1 cellular context compared by ENCODE assay signal in the genomic region with DNA sequence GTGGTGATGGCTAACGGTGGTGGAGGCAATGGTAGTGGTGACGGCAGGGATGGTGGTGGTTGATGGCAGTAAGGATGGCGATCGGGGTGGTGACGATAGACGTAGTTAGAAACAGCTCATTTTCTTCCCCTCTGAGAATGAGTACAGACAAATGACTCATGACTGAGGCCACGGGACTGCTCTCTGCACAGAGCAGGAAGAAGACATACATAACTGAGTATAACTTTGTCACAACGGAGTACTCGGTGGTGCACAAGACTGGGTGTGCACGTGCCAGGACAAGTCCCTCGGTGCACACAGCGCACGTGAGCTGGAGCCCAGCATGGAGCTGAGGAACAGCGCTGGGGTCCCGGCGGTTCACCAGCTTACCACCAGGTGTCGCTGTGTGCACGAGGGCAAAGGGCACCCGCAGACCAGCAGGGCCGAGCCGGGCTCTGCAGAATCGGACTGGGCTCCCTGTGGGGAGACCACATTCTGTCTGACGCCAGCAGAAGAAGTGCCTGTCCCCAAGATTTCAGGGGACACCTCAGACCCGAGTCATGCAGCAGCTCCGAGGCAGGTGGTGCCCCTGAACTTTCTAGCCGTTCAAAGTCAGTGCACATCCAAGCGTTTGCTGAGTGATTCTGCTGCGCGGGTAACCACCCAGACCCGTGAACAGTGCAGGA.
A peak's percentile ranks its signal among the peaks of the same experiment; 100 is the strongest.
TF ChIP-seq lines count a peak whose summit lies in the region.

No MANE protein-coding gene starts in this region.

TF ChIP-seq in HepG2, 621 proteins besides CTCF, POLR2A, EP300 and RAD21 (continued from another document and continues in another):
- TF ChIP-seq, protein P1, sequence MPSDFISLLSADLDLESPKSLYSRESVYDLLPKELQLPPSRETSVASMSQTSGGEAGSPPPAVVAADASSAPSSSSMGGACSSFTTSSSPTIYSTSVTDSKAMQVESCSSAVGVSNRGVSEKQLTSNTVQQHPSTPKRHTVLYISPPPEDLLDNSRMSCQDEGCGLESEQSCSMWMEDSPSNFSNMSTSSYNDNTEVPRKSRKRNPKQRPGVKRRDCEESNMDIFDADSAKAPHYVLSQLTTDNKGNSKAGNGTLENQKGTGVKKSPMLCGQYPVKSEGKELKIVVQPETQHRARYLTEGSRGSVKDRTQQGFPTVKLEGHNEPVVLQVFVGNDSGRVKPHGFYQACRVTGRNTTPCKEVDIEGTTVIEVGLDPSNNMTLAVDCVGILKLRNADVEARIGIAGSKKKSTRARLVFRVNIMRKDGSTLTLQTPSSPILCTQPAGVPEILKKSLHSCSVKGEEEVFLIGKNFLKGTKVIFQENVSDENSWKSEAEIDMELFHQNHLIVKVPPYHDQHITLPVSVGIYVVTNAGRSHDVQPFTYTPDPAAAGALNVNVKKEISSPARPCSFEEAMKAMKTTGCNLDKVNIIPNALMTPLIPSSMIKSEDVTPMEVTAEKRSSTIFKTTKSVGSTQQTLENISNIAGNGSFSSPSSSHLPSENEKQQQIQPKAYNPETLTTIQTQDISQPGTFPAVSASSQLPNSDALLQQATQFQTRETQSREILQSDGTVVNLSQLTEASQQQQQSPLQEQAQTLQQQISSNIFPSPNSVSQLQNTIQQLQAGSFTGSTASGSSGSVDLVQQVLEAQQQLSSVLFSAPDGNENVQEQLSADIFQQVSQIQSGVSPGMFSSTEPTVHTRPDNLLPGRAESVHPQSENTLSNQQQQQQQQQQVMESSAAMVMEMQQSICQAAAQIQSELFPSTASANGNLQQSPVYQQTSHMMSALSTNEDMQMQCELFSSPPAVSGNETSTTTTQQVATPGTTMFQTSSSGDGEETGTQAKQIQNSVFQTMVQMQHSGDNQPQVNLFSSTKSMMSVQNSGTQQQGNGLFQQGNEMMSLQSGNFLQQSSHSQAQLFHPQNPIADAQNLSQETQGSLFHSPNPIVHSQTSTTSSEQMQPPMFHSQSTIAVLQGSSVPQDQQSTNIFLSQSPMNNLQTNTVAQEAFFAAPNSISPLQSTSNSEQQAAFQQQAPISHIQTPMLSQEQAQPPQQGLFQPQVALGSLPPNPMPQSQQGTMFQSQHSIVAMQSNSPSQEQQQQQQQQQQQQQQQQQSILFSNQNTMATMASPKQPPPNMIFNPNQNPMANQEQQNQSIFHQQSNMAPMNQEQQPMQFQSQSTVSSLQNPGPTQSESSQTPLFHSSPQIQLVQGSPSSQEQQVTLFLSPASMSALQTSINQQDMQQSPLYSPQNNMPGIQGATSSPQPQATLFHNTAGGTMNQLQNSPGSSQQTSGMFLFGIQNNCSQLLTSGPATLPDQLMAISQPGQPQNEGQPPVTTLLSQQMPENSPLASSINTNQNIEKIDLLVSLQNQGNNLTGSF (CRISPR knock-in tag; IDR thresholded peaks at IDR 0.05): peak; percentile 81; the same call in 1 of the 2 replicates
- TF ChIP-seq KDM5B (CRISPR knock-in tag; IDR thresholded peaks at IDR 0.05; ENCODE audit: borderline replicate concordance): peak; percentile 46; the same call in 1 of the 2 replicates
- peak; percentile 95 for TF ChIP-seq BHLHE40 (IDR thresholded peaks at IDR 0.05; ENCODE audit: low read length)
- TF ChIP-seq RFX5 (IDR thresholded peaks at IDR 0.05; ENCODE audit: low read depth, low read length): no peak
- TF ChIP-seq ZNF383 (CRISPR knock-in tag; IDR thresholded peaks at IDR 0.05; ENCODE audit: borderline replicate concordance): no peak
- TF ChIP-seq PRPF4 (IDR thresholded peaks at IDR 0.05; ENCODE audit: low read depth, low read length, poor library complexity, severe bottlenecking): no peak
- no peak for TF ChIP-seq ZNF644 (CRISPR knock-in tag; IDR thresholded peaks at IDR 0.05; ENCODE audit: low read depth)
- no peak for TF ChIP-seq ZNF430 (CRISPR knock-in tag; IDR thresholded peaks at IDR 0.05)
- TF ChIP-seq ZNF776 (CRISPR knock-in tag; IDR thresholded peaks at IDR 0.05): 0 out of 2 replicates have a peak, but pooled peaks have one; percentile 66
- TF ChIP-seq NFE2L2 (IDR thresholded peaks at IDR 0.05; ENCODE audit: low read length): no peak
- TF ChIP-seq CENPT (CRISPR knock-in tag; IDR thresholded peaks at IDR 0.05; ENCODE audit: low read depth): no peak
- TF ChIP-seq ZFP36L1 (CRISPR knock-in tag; IDR thresholded peaks at IDR 0.05): no peak
- TF ChIP-seq ZNF775 (CRISPR knock-in tag; IDR thresholded peaks at IDR 0.05; ENCODE audit: borderline replicate concordance): no peak
- TF ChIP-seq ZNF441 (CRISPR knock-in tag; IDR thresholded peaks at IDR 0.05; ENCODE audit: borderline replicate concordance): no peak
- TF ChIP-seq MZF1 (CRISPR knock-in tag; IDR thresholded peaks at IDR 0.05; ENCODE audit: borderline replicate concordance): no peak
- TF ChIP-seq ZNF263 (CRISPR knock-in tag; IDR thresholded peaks at IDR 0.05): peak; percentile 51
- TF ChIP-seq, protein P2, sequence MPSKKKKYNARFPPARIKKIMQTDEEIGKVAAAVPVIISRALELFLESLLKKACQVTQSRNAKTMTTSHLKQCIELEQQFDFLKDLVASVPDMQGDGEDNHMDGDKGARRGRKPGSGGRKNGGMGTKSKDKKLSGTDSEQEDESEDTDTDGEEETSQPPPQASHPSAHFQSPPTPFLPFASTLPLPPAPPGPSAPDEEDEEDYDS (CRISPR knock-in tag; IDR thresholded peaks at IDR 0.05): no peak
- no peak for TF ChIP-seq RAD51 (IDR thresholded peaks at IDR 0.05; ENCODE audit: borderline replicate concordance)
- no peak for TF ChIP-seq TAF15 (IDR thresholded peaks at IDR 0.05; ENCODE audit: low read depth, low read length, poor library complexity, severe bottlenecking)
- no peak for TF ChIP-seq PTBP1 (IDR thresholded peaks at IDR 0.05; ENCODE audit: low read depth, low read length, poor library complexity, severe bottlenecking)
- TF ChIP-seq, protein P3, sequence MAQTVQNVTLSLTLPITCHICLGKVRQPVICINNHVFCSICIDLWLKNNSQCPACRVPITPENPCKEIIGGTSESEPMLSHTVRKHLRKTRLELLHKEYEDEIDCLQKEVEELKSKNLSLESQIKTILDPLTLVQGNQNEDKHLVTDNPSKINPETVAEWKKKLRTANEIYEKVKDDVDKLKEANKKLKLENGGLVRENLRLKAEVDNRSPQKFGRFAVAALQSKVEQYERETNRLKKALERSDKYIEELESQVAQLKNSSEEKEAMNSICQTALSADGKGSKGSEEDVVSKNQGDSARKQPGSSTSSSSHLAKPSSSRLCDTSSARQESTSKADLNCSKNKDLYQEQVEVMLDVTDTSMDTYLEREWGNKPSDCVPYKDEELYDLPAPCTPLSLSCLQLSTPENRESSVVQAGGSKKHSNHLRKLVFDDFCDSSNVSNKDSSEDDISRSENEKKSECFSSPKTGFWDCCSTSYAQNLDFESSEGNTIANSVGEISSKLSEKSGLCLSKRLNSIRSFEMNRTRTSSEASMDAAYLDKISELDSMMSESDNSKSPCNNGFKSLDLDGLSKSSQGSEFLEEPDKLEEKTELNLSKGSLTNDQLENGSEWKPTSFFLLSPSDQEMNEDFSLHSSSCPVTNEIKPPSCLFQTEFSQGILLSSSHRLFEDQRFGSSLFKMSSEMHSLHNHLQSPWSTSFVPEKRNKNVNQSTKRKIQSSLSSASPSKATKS (CRISPR knock-in tag; IDR thresholded peaks at IDR 0.05): no peak
- TF ChIP-seq, protein P4, sequence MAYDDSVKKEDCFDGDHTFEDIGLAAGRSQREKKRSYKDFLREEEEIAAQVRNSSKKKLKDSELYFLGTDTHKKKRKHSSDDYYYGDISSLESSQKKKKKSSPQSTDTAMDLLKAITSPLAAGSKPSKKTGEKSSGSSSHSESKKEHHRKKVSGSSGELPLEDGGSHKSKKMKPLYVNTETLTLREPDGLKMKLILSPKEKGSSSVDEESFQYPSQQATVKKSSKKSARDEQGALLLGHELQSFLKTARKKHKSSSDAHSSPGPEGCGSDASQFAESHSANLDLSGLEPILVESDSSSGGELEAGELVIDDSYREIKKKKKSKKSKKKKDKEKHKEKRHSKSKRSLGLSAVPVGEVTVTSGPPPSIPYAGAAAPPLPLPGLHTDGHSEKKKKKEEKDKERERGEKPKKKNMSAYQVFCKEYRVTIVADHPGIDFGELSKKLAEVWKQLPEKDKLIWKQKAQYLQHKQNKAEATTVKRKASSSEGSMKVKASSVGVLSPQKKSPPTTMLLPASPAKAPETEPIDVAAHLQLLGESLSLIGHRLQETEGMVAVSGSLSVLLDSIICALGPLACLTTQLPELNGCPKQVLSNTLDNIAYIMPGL (CRISPR knock-in tag; IDR thresholded peaks at IDR 0.05; ENCODE audit: borderline replicate concordance in 1 of 2, low read depth in 1 of 2): peak in 1 of 2 experiments; percentile 58; a peak in 1 of 4 replicates
- no peak for TF ChIP-seq ELF4 (CRISPR knock-in tag; IDR thresholded peaks at IDR 0.05; ENCODE audit: borderline replicate concordance)
- TF ChIP-seq, protein P5, sequence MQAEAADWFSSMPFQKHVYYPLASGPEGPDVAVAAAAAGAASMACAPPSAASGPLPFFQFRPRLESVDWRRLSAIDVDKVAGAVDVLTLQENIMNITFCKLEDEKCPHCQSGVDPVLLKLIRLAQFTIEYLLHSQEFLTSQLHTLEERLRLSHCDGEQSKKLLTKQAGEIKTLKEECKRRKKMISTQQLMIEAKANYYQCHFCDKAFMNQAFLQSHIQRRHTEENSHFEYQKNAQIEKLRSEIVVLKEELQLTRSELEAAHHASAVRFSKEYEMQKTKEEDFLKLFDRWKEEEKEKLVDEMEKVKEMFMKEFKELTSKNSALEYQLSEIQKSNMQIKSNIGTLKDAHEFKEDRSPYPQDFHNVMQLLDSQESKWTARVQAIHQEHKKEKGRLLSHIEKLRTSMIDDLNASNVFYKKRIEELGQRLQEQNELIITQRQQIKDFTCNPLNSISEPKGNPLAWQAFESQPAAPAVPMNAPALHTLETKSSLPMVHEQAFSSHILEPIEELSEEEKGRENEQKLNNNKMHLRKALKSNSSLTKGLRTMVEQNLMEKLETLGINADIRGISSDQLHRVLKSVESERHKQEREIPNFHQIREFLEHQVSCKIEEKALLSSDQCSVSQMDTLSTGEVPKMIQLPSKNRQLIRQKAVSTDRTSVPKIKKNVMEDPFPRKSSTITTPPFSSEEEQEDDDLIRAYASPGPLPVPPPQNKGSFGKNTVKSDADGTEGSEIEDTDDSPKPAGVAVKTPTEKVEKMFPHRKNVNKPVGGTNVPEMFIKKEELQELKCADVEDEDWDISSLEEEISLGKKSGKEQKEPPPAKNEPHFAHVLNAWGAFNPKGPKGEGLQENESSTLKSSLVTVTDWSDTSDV (CRISPR knock-in tag; IDR thresholded peaks at IDR 0.05): no peak
- TF ChIP-seq, protein P6, sequence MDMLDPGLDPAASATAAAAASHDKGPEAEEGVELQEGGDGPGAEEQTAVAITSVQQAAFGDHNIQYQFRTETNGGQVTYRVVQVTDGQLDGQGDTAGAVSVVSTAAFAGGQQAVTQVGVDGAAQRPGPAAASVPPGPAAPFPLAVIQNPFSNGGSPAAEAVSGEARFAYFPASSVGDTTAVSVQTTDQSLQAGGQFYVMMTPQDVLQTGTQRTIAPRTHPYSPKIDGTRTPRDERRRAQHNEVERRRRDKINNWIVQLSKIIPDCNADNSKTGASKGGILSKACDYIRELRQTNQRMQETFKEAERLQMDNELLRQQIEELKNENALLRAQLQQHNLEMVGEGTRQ (IDR thresholded peaks at IDR 0.05; ENCODE audit: low read depth, low read length): no peak
- TF ChIP-seq, protein P6 (CRISPR knock-in tag; IDR thresholded peaks at IDR 0.05; ENCODE audit: borderline replicate concordance): no peak; the same call in 1 of the 2 replicates
- TF ChIP-seq, protein P7, sequence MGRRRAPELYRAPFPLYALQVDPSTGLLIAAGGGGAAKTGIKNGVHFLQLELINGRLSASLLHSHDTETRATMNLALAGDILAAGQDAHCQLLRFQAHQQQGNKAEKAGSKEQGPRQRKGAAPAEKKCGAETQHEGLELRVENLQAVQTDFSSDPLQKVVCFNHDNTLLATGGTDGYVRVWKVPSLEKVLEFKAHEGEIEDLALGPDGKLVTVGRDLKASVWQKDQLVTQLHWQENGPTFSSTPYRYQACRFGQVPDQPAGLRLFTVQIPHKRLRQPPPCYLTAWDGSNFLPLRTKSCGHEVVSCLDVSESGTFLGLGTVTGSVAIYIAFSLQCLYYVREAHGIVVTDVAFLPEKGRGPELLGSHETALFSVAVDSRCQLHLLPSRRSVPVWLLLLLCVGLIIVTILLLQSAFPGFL (CRISPR knock-in tag; IDR thresholded peaks at IDR 0.05): no peak
- no peak for TF ChIP-seq HHEX (CRISPR knock-in tag; IDR thresholded peaks at IDR 0.05)
- TF ChIP-seq HNRNPL (IDR thresholded peaks at IDR 0.05; ENCODE audit: low read depth, low read length): no peak
- no peak for TF ChIP-seq FOXK1 (CRISPR knock-in tag; IDR thresholded peaks at IDR 0.05; ENCODE audit: borderline replicate concordance, low read depth)
- no peak for TF ChIP-seq MLLT10 (CRISPR knock-in tag; IDR thresholded peaks at IDR 0.05)
- TF ChIP-seq, protein P8, sequence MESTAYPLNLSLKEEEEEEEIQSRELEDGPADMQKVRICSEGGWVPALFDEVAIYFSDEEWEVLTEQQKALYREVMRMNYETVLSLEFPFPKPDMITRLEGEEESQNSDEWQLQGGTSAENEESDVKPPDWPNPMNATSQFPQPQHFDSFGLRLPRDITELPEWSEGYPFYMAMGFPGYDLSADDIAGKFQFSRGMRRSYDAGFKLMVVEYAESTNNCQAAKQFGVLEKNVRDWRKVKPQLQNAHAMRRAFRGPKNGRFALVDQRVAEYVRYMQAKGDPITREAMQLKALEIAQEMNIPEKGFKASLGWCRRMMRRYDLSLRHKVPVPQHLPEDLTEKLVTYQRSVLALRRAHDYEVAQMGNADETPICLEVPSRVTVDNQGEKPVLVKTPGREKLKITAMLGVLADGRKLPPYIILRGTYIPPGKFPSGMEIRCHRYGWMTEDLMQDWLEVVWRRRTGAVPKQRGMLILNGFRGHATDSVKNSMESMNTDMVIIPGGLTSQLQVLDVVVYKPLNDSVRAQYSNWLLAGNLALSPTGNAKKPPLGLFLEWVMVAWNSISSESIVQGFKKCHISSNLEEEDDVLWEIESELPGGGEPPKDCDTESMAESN (CRISPR knock-in tag; conservative IDR thresholded peaks at IDR 0.05): peak; percentile 85; the same call in 1 of the 2 replicates
- TF ChIP-seq SMC3 (IDR thresholded peaks at IDR 0.05; ENCODE audit: low read length): peak; percentile 33; the same call in 1 of the 2 replicates
- TF ChIP-seq, protein P9, sequence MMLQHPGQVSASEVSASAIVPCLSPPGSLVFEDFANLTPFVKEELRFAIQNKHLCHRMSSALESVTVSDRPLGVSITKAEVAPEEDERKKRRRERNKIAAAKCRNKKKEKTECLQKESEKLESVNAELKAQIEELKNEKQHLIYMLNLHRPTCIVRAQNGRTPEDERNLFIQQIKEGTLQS (CRISPR knock-in tag; IDR thresholded peaks at IDR 0.05): 0 out of 2 replicates have a peak, but pooled peaks have one; percentile 23
- no peak for TF ChIP-seq ARID2 (CRISPR knock-in tag; IDR thresholded peaks at IDR 0.05; ENCODE audit: borderline replicate concordance)
- TF ChIP-seq NFKB2 (CRISPR knock-in tag; IDR thresholded peaks at IDR 0.05; ENCODE audit: borderline replicate concordance): peak; percentile 73; the same call in 1 of the 2 replicates
